In genomic region chr18:76467371-76468190, GRCh38 we compare ENCODE assay signal across 9 cellular contexts. TPM values are rescaled to one million over a fixed set of nuclear protein-coding genes. Genes with fewer than 3 reads are reported as not detected.
A peak's percentile ranks its signal among the peaks of the same experiment; 100 is the strongest.
DNase-seq lines count a peak whose midpoint lies in the region; ATAC-seq and TF ChIP-seq lines count a peak whose summit lies in the region.
"Had no signal": no experiment of that assay in that cellular context is flagged by ENCODE, and none has a peak within 500 bp of the region (broad histone marks: within the 10 kb centered on the region; RNA-seq: fewer than 3 reads in every experiment).

No MANE protein-coding gene starts in this region.

- no peak for TF ChIP-seq EP300 in esophagus muscularis mucosa (IDR thresholded peaks at IDR 0.05)

- TF ChIP-seq CTCF in NB4 (IDR thresholded peaks at IDR 0.05; ENCODE audit: low read depth, low read length), result no peak
- TF ChIP-seq CTCF in esophagus muscularis mucosa (IDR thresholded peaks at IDR 0.05), result no peak
- TF ChIP-seq CTCF in osteoblast (IDR thresholded peaks at IDR 0.05; ENCODE audit: extremely low read depth, low read depth, low read length), result no peak

- H3K36me3 ChIP-seq in esophagus muscularis mucosa (peaks cover 0 to 4% (median 2%) of the 10 kb centered on the region in 4 donors), osteoblast (ENCODE audit: insufficient read depth, low read length) (no peaks in the 10 kb centered on the region)

- DNase-seq in GM03348 (ENCODE audit: low spot score) (peak; percentile 72), NB4 (ENCODE audit: low read depth) (peak; percentile 95), esophagus muscularis mucosa (ENCODE audit: extremely low spot score) (peak; percentile 78), osteoblast (ENCODE audit: insufficient read length, low spot score, missing footprints) (peak; percentile 89), NCI-H1092 treated with DMSO at 0.1 percent for 48 hours (lab: John Stamatoyannopoulos, UW) (no peak)
- DNase-seq: activated CD4-positive, alpha-beta T cell treated with anti-CD3 and anti-CD28 coated beads for 1 hour had no signal

- H3K4me1 ChIP-seq in esophagus muscularis mucosa (peaks cover 12 to 53% (median 32%) of the 10 kb centered on the region in 4 donors), osteoblast (ENCODE audit: insufficient read depth, low read length) (peaks cover 5% of the 10 kb centered on the region)

- intact Hi-C loops in esophagus muscularis mucosa (cut with DNase I), result no loop called here

- H3K4me3 ChIP-seq in NB4 (ENCODE audit: low read depth, low read length) (peak overlapping the region; percentile 50), esophagus muscularis mucosa (peak overlapping the region in 1 of 4 donors; percentile 14), osteoblast (ENCODE audit: insufficient read depth, low read length) (no peak overlapping the region)

- no peaks in the 10 kb centered on the region for H3K9me3 ChIP-seq in esophagus muscularis mucosa
- H3K9me3 ChIP-seq in osteoblast (ENCODE audit: low read depth, low read length), result no peaks in the 10 kb centered on the region

- ATAC-seq in esophagus mucosa, result no peak
- no peak for ATAC-seq in GM21526 (IDR thresholded peaks at IDR 0.05; ENCODE audit: low FRiP score, unreplicated experiment)
- ATAC-seq in HG02852 (IDR thresholded peaks at IDR 0.05; ENCODE audit: unreplicated experiment), result no peak

- H2AFZ ChIP-seq in osteoblast (ENCODE audit: low read length), result no peak overlapping the region

- TF ChIP-seq POLR2A in NB4 (IDR thresholded peaks at IDR 0.05; ENCODE audit: extremely low read depth, insufficient read length), result no peak
- no peak for TF ChIP-seq POLR2A in esophagus muscularis mucosa (IDR thresholded peaks at IDR 0.05; ENCODE audit: low read depth)

- peak overlapping the region; percentile 49 for H3K4me2 ChIP-seq in osteoblast (ENCODE audit: insufficient read depth, low read length)

- H3K27ac ChIP-seq in esophagus muscularis mucosa (replicated peaks in 1 of 4) (no peak overlapping the region), osteoblast (ENCODE audit: low read depth, low read length) (no peak overlapping the region)

- WGBS in esophagus muscularis mucosa, result 34% methylated on average over 19 of the region's 19 CpGs

- H3K27me3 ChIP-seq in esophagus muscularis mucosa, result no peaks in the 10 kb centered on the region
- H3K27me3 ChIP-seq in osteoblast (ENCODE audit: insufficient read depth, low read length), result no peaks in the 10 kb centered on the region

- peaks cover 20% of the 10 kb centered on the region for H4K20me1 ChIP-seq in osteoblast (ENCODE audit: insufficient read depth, low read length)

- H3K79me2 ChIP-seq in osteoblast (ENCODE audit: insufficient read depth, low read length), result peaks cover 53% of the 10 kb centered on the region

RNA-seq across cellular contexts. Expression of gene ZNF516, which starts 27.5 kb away (rescaled TPM):
- total RNA-seq in esophagus muscularis mucosa, result 10 to 100 TPM; 28.5 to 44.9 (median 35.8) TPM
- total RNA-seq in osteoblast, result 16.3 and 17.7 TPM in 2 replicates
- 19.3 TPM for total RNA-seq in esophagus mucosa
